ENCODE assay signal across 13 cellular contexts in genomic region chr2:206361407-206362045, GRCh38.
DNase-seq lines count a peak whose midpoint lies in the region; ATAC-seq and TF ChIP-seq lines count a peak whose summit lies in the region.
"Had no signal": no experiment of that assay in that cellular context is flagged by ENCODE, and none has a peak within 500 bp of the region (broad histone marks: within the 10 kb centered on the region; RNA-seq: fewer than 3 reads in every experiment).

No MANE protein-coding gene starts in this region.

- H3K36me3 ChIP-seq in HCT116 (ENCODE audit: control insufficient read depth in 1 of 2, insufficient read depth in 2 of 2, low read length in 2 of 2), result no peaks in the 10 kb centered on the region

- H3K4me3 ChIP-seq in HCT116 (replicated peaks in 1 of 2; ENCODE audit: low read depth in 1 of 2, low read length in 2 of 2), result no peak overlapping the region
- H3K4me3 ChIP-seq: SK-N-MC had no signal

- intact Hi-C loops in HCT116 (cut with micrococcal nuclease), result no loop called here

- no peak for TF ChIP-seq RAD21 in HCT116 (IDR thresholded peaks at IDR 0.05; ENCODE audit: low read depth)

- no peak for TF ChIP-seq CTCF in HCT116 (IDR thresholded peaks at IDR 0.05 in 2 of 3, conservative IDR thresholded peaks at IDR 0.05 in 1 of 3; ENCODE audit: borderline replicate concordance in 1 of 3, insufficient read depth in 1 of 3, low read depth in 2 of 3, low read length in 2 of 3)

- H3K27me3 ChIP-seq in HCT116 (ENCODE audit: insufficient read depth, low read length), result no peaks in the 10 kb centered on the region

- H3K4me1 ChIP-seq in HCT116 (ENCODE audit: control insufficient read depth in 1 of 2, insufficient read depth in 2 of 2, low read length in 2 of 2), result no peaks in the 10 kb centered on the region

- H4K20me1 ChIP-seq in HCT116 (ENCODE audit: insufficient read depth), result no peaks in the 10 kb centered on the region

- no peak for ATAC-seq in HCT116
- peak; percentile 86 for ATAC-seq in HG03558 (IDR thresholded peaks at IDR 0.05; ENCODE audit: extremely low read depth, unreplicated experiment)
- no peak for ATAC-seq in HG02840 (IDR thresholded peaks at IDR 0.05; ENCODE audit: low FRiP score, unreplicated experiment)

- no peak for TF ChIP-seq POLR2A in HCT116 (IDR thresholded peaks at IDR 0.05; ENCODE audit: borderline replicate concordance, extremely low read depth, insufficient read depth, insufficient read length)

- RAD21 ChIA-PET in HCT116 (lab: Charles Lee; ENCODE audit: low non-redundant PET in 1 of 2, low total read pairs in 2 of 2, uncharacterized antibody in 2 of 2, unreplicated experiment in 2 of 2), result no interaction called here

- BruUV-seq in HCT116 (replicated peaks; lab: Mats Ljungman, UMichigan), result no TSS peak

- H3K9ac ChIP-seq in HCT116 (ENCODE audit: low read length), result no peak overlapping the region

- POLR2A ChIA-PET in HCT116 (lab: Charles Lee) (no interaction called here), HEK293T (lab: Yijun Ruan, JAX) (no interaction called here)

- DNase-seq in stimulated activated CD4-positive, alpha-beta T cell treated with anti-CD3 and anti-CD28 coated beads, Interleukin-15, amount 100 ng/mL, for 24 hours, result peak; percentile 34
- no peak for DNase-seq in stimulated activated CD4-positive, alpha-beta T cell treated with anti-CD3 and anti-CD28 coated beads, Interleukin-12 subunit alpha, Interleukin-12 subunit beta, amount 100 ng/mL, for 4 hours
- DNase-seq in HCT116 (ENCODE audit: low read depth, low spot score) (no peak), HEK293T (ENCODE audit: extremely low spot score) (no peak), NCI-H446 treated with DMSO at 0.1 percent for 48 hours (lab: John Stamatoyannopoulos, UW) (no peak), occipital lobe (lab: John Stamatoyannopoulos, UW) (no peak)
- DNase-seq: activated CD4-positive, alpha-beta T cell treated with anti-CD3 and anti-CD28 coated beads, Interleukin-2, amount 10 ng/mL, durations not matched to agents 7 days and 5 days; NCI-H1105 treated with DMSO at 0.1 percent for 48 hours; NCI-H774 had no signal

- no peaks in the 10 kb centered on the region for H3K9me2 ChIP-seq in HCT116 (ENCODE audit: insufficient read depth)

- no peaks in the 10 kb centered on the region for H3K79me2 ChIP-seq in HCT116 (ENCODE audit: insufficient read depth, low read length)

- H3K27ac ChIP-seq in HCT116 (ENCODE audit: low read depth, low read length), result no peak overlapping the region
- H3K27ac ChIP-seq: epithelial cell of prostate, SK-N-MC had no signal

- no peaks in the 10 kb centered on the region for H3K9me3 ChIP-seq in HCT116 (ENCODE audit: control insufficient read depth in 1 of 2, insufficient read depth in 1 of 2, low read depth in 1 of 2, low read length in 2 of 2)

- CTCF ChIA-PET in HCT116 (lab: Charles Lee) (no interaction called here), HEK293T (lab: Yijun Ruan, JAX) (interaction anchor here (0.6 kb wide), 1 partner anchor 34 kb away, joined by 3 read pairs; no protein-coding TSS in a partner anchor)

- no peak overlapping the region for H3K4me2 ChIP-seq in HCT116 (ENCODE audit: low read length)

- no peak overlapping the region for H2AFZ ChIP-seq in HCT116 (ENCODE audit: low read depth, low read length, poor library complexity, severe bottlenecking)

TF ChIP-seq in HCT116, 20 proteins besides CTCF, POLR2A, EP300 and RAD21:
- TF ChIP-seq FOSL1 (IDR thresholded peaks at IDR 0.05; ENCODE audit: low read depth) (0 out of 2 replicates have a peak, but pooled peaks have one; percentile 13), ATF3 (IDR thresholded peaks at IDR 0.05) (no peak), MAX (IDR thresholded peaks at IDR 0.05) (no peak)

TF ChIP-seq in HEK293T, 16 proteins besides CTCF, POLR2A, EP300 and RAD21:
- TF ChIP-seq SP1 (IDR thresholded peaks at IDR 0.05) (no peak), SUZ12 (IDR thresholded peaks at IDR 0.05) (no peak), L3MBTL2 (conservative IDR thresholded peaks at IDR 0.05) (no peak), HDGF (IDR thresholded peaks at IDR 0.05; ENCODE audit: borderline replicate concordance) (no peak), FOXK2 (IDR thresholded peaks at IDR 0.05) (no peak), BHLHE40 (IDR thresholded peaks at IDR 0.05; ENCODE audit: borderline replicate concordance) (no peak), FOXA1 (IDR thresholded peaks at IDR 0.05) (no peak), TARDBP (IDR thresholded peaks at IDR 0.05) (no peak), CTBP1 (IDR thresholded peaks at IDR 0.05; ENCODE audit: borderline replicate concordance) (no peak)
